ENCODE assay signal across 8 cellular contexts in genomic region chr6:138404666-138405337, GRCh38. TPM values are rescaled to one million over a fixed set of nuclear protein-coding genes. Genes with fewer than 3 reads are reported as not detected.
DNase-seq lines count a peak whose midpoint lies in the region; ATAC-seq and TF ChIP-seq lines count a peak whose summit lies in the region.

No MANE protein-coding gene starts in this region.

- peak overlapping the region; percentile 87 for H3K4me3 Mint-ChIP-seq in CD4-positive, alpha-beta T cell
- peak overlapping the region; percentile 67 for H3K4me3 Mint-ChIP-seq in activated CD4-positive, alpha-beta T cell treated with anti-CD3 and anti-CD28 coated beads, Interleukin-2, amount 10 ng/mL, durations not matched to agents 7 days and 5 days
- peak overlapping the region; percentile 89 to 90 (median 89) for H3K4me3 Mint-ChIP-seq in nephron

- intact Hi-C loops in CD4-positive, alpha-beta T cell (cut with DNase I, micrococcal nuclease): loop anchor here (2.0 to 10.0 kb wide), 8 partner anchors 52 to 1180 kb away; partner anchors contain the start of genes CCDC28A (in 1 of the 2) and CITED2 (in 1 of the 2)

- no peak for TF ChIP-seq CTCF in CD4-positive, alpha-beta T cell (IDR thresholded peaks at IDR 0.05)
- TF ChIP-seq CTCF in nephron (IDR thresholded peaks at IDR 0.05; ENCODE audit: unreplicated experiment in 3 of 3): no peak

- H3K4me3 ChIP-seq in esophagus (ENCODE audit: low read depth in 1 of 2, low read length in 2 of 2): peak overlapping the region; percentile 81 to 88

- no peaks in the 10 kb centered on the region for H3K9me3 Mint-ChIP-seq in CD4-positive, alpha-beta T cell
- no peaks in the 10 kb centered on the region for H3K9me3 Mint-ChIP-seq in activated CD4-positive, alpha-beta T cell treated with anti-CD3 and anti-CD28 coated beads, Interleukin-2, amount 10 ng/mL, durations not matched to agents 7 days and 5 days
- H3K9me3 Mint-ChIP-seq in nephron: no peaks in the 10 kb centered on the region

- no peaks in the 10 kb centered on the region for H3K27me3 ChIP-seq in CD4-positive, alpha-beta T cell (ENCODE audit: control insufficient read depth, insufficient read depth, low read length)
- H3K27me3 ChIP-seq in esophagus (ENCODE audit: control insufficient read depth in 1 of 2, insufficient read depth in 2 of 2, low read length in 2 of 2): no peaks in the 10 kb centered on the region

- peaks cover 0 to 9% of the 10 kb centered on the region in 2 donors for H3K4me1 ChIP-seq in esophagus (ENCODE audit: control insufficient read depth in 2 of 2, insufficient read depth in 2 of 2, low read length in 1 of 2)

- peaks cover 36% of the 10 kb centered on the region for H3K36me3 Mint-ChIP-seq in CD4-positive, alpha-beta T cell (ENCODE audit: low read depth)
- H3K36me3 Mint-ChIP-seq in activated CD4-positive, alpha-beta T cell treated with anti-CD3 and anti-CD28 coated beads, Interleukin-2, amount 10 ng/mL, durations not matched to agents 7 days and 5 days (ENCODE audit: low read depth): peaks cover 18% of the 10 kb centered on the region
- H3K36me3 Mint-ChIP-seq in nephron (ENCODE audit: low read depth): peaks cover 37% of the 10 kb centered on the region

- POLR2A ChIA-PET in CD4-positive, alpha-beta T cell (lab: Charles Lee): interaction anchor here (0.9 to 4.6 kb wide), 7 partner anchors 9 to 970 kb away, joined by 3 to 28 read pairs (median 6); partner anchors contain the start of genes CCDC28A and CITED2
- POLR2A ChIA-PET in activated CD4-positive, alpha-beta T cell treated with anti-CD3 and anti-CD28 coated beads, Interleukin-2, amount 10 ng/mL, durations not matched to agents 7 days and 5 days (lab: Charles Lee): no interaction called here

- CTCF ChIA-PET in CD4-positive, alpha-beta T cell (lab: Charles Lee): interaction anchor here (0.7 to 1.4 kb wide), 3 partner anchors 24 to 706 kb away, joined by 3 read pairs; no protein-coding TSS in a partner anchor
- CTCF ChIA-PET in activated CD4-positive, alpha-beta T cell treated with anti-CD3 and anti-CD28 coated beads, Interleukin-2, amount 10 ng/mL, durations not matched to agents 7 days and 5 days (lab: Charles Lee): interaction anchor here (0.9 to 1.1 kb wide), 2 partner anchors 9 to 40 kb away, joined by 3 read pairs; no protein-coding TSS in a partner anchor

- no peaks in the 10 kb centered on the region for H3K9me3 ChIP-seq in CD4-positive, alpha-beta T cell (ENCODE audit: control insufficient read depth, low read length)
- no peaks in the 10 kb centered on the region for H3K9me3 ChIP-seq in esophagus (ENCODE audit: control insufficient read depth in 2 of 2, insufficient read depth in 1 of 2, low read depth in 1 of 2, low read length in 1 of 2)

- ATAC-seq in CD4-positive, alpha-beta T cell (ENCODE audit: poor library complexity): no peak
- peak; percentile 5 for ATAC-seq in HG03066 (IDR thresholded peaks at IDR 0.05; ENCODE audit: low read depth, unreplicated experiment)
- ATAC-seq in GM18868 (IDR thresholded peaks at IDR 0.05; ENCODE audit: unreplicated experiment): no peak

- 4 to 5% methylated on average over 35 of the region's 35 CpGs for WGBS in esophagus, 2 donors

- H3K27ac Mint-ChIP-seq in CD4-positive, alpha-beta T cell: peak overlapping the region; percentile 86
- peak overlapping the region; percentile 75 for H3K27ac Mint-ChIP-seq in activated CD4-positive, alpha-beta T cell treated with anti-CD3 and anti-CD28 coated beads, Interleukin-2, amount 10 ng/mL, durations not matched to agents 7 days and 5 days
- peak overlapping the region; percentile 8 to 81 (median 65) for H3K27ac Mint-ChIP-seq in nephron

- DNase-seq in CD4-positive, alpha-beta T cell: peak in 8 of 10 experiments; percentile 1 to 38 (median 12)
- DNase-seq in activated CD4-positive, alpha-beta T cell treated with anti-CD3 and anti-CD28 coated beads, Interleukin-2, amount 10 ng/mL, durations not matched to agents 7 days and 5 days: peak; percentile 13
- DNase-seq in NCI-H1048 (lab: John Stamatoyannopoulos, UW) (no peak), dedifferentiated amniotic fluid mesenchymal stem cell (ENCODE audit: extremely low spot score) (no peak)

- H3K36me3 ChIP-seq in esophagus (ENCODE audit: control insufficient read depth in 2 of 2, insufficient read depth in 2 of 2, low read length in 1 of 2): peaks cover 3 to 16% of the 10 kb centered on the region in 2 donors

- H3K27ac ChIP-seq in CD4-positive, alpha-beta T cell (ENCODE audit: low read depth, low read length): peak overlapping the region; percentile 61
- H3K27ac ChIP-seq in esophagus (ENCODE audit: low read depth in 2 of 2, low read length in 1 of 2): peak overlapping the region; percentile 88 to 93

- no peaks in the 10 kb centered on the region for H3K27me3 Mint-ChIP-seq in CD4-positive, alpha-beta T cell
- peaks cover 9% of the 10 kb centered on the region for H3K27me3 Mint-ChIP-seq in activated CD4-positive, alpha-beta T cell treated with anti-CD3 and anti-CD28 coated beads, Interleukin-2, amount 10 ng/mL, durations not matched to agents 7 days and 5 days
- no peaks in the 10 kb centered on the region for H3K27me3 Mint-ChIP-seq in nephron (ENCODE audit: low read depth)

- peaks cover 21% of the 10 kb centered on the region for H3K4me1 Mint-ChIP-seq in CD4-positive, alpha-beta T cell (ENCODE audit: low read depth)
- peaks cover 21% of the 10 kb centered on the region for H3K4me1 Mint-ChIP-seq in activated CD4-positive, alpha-beta T cell treated with anti-CD3 and anti-CD28 coated beads, Interleukin-2, amount 10 ng/mL, durations not matched to agents 7 days and 5 days
- peaks cover 9% of the 10 kb centered on the region for H3K4me1 Mint-ChIP-seq in nephron

RNA-seq across cellular contexts. Expression of gene HEBP2, which starts 0.8 kb away (rescaled TPM):
- total RNA-seq in CD4-positive, alpha-beta T cell: 10 to 100 TPM; 31.8 to 32.9 TPM
- total RNA-seq in activated CD4-positive, alpha-beta T cell treated with anti-CD3 and anti-CD28 coated beads, Interleukin-2, amount 10 ng/mL, durations not matched to agents 7 days and 5 days: 10 to 100 TPM in 1 of 2 experiments, 1 to 10 TPM in 1; 9.2 to 11.7 TPM
- 10 to 100 TPM; 66.4 to 70.5 TPM for polyA plus RNA-seq in esophagus

RNA-seq across cellular contexts. Expression of gene SMIM28, which starts 27.1 kb away (rescaled TPM):
- not detected for total RNA-seq in CD4-positive, alpha-beta T cell
- total RNA-seq in activated CD4-positive, alpha-beta T cell treated with anti-CD3 and anti-CD28 coated beads, Interleukin-2, amount 10 ng/mL, durations not matched to agents 7 days and 5 days: not detected
- not detected for polyA plus RNA-seq in esophagus

Comparison
In these comparisons a context has a peak if more than half of its experiments do, and no peak if none do; other contexts are left out.
1. DNase-seq: peak in CD4-positive, alpha-beta T cell (8 of 10) and activated CD4-positive, alpha-beta T cell treated with anti-CD3 and anti-CD28 coated beads, Interleukin-2, amount 10 ng/mL, durations not matched to agents 7 days and 5 days (single experiment); none in NCI-H1048 (single experiment) and dedifferentiated amniotic fluid mesenchymal stem cell (single experiment).
2. Peak in every context shown above with its lines, with median percentiles within 50 percentile points of each other: H3K27ac Mint-ChIP-seq and H3K4me3 Mint-ChIP-seq.